In the genomic region with DNA sequence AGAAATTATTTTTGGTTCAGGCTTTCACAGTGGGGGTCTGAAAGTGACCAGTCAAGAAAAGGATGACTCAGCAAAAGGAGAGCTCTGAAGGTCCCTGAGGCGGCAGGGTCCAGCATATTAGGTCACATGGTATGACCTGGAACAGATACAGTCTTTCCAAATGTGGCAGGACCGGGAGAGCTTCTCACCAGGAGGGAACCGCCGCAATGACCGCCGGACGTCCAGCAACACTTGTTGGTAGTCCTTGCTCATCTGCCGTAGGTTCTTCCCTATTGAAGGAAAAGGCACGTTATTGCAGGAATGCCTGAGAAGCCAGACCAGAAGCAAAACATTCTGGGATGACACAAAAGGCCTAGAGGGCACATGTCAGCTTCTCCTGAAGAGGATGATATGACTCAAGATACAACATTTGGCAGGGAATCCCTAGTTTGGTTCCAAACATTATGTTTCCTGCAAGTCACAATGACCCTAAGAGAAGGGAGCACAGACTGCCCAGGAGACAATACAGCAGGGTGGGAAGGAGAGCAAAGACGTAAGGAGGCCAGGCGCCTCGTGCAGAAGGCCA, we compare ENCODE assay signal across 15 cellular contexts. TPM values are rescaled to one million over a fixed set of nuclear protein-coding genes. Genes with fewer than 3 reads are reported as not detected.
DNase-seq lines count a peak whose midpoint lies in the region; ATAC-seq and TF ChIP-seq lines count a peak whose summit lies in the region.
"Had no signal": no experiment of that assay in that cellular context is flagged by ENCODE, and none has a peak within 500 bp of the region (broad histone marks: within the 10 kb centered on the region; RNA-seq: fewer than 3 reads in every experiment).

No MANE protein-coding gene starts in this region.

- CTCF ChIA-PET in WTC11 (lab: Charles Lee), result interaction anchor here (0.8 to 1.6 kb wide), 4 partner anchors 13 to 294 kb away, joined by 3 to 4 read pairs (median 3); no protein-coding TSS in a partner anchor

- H3K9me3 Mint-ChIP-seq in WTC11 (no peaks in the 10 kb centered on the region), neural crest cell (no peaks in the 10 kb centered on the region)
- H3K9me3 Mint-ChIP-seq: activated CD4-positive, alpha-beta T cell treated with anti-CD3 and anti-CD28 coated beads, Interleukin-2, amount 10 ng/mL, durations not matched to agents 24 days and 14 days; CD8-positive, alpha-beta memory T cell had no signal

- POLR2A ChIA-PET in WTC11 (lab: Charles Lee), result no interaction called here

- H3K4me1 Mint-ChIP-seq in WTC11, result peaks cover 7% of the 10 kb centered on the region; the same call in 1 of the 2 replicates
- peaks cover 16% of the 10 kb centered on the region for H3K4me1 Mint-ChIP-seq in neural crest cell

- H3K27ac Mint-ChIP-seq in WTC11, result peak overlapping the region; percentile 13; the same call in 1 of the 2 replicates
- H3K27ac Mint-ChIP-seq in neural crest cell (ENCODE audit: unreplicated experiment), result peak overlapping the region; percentile 83
- H3K27ac Mint-ChIP-seq: activated CD4-positive, alpha-beta T cell treated with anti-CD3 and anti-CD28 coated beads, Interleukin-2, amount 10 ng/mL, durations not matched to agents 24 days and 14 days; activated naive CD8-positive, alpha-beta T cell had no signal

- TF ChIP-seq CTCF in WTC11 (IDR thresholded peaks at IDR 0.05), result no peak
- TF ChIP-seq CTCF in neural crest cell (conservative IDR thresholded peaks at IDR 0.05), result no peak

- peaks cover 48% of the 10 kb centered on the region for H3K36me3 Mint-ChIP-seq in WTC11
- peaks cover 6% of the 10 kb centered on the region for H3K36me3 Mint-ChIP-seq in neural crest cell (ENCODE audit: low read depth)

- H3K27me3 Mint-ChIP-seq in WTC11 (ENCODE audit: low read depth) (no peaks in the 10 kb centered on the region), neural crest cell (ENCODE audit: low read depth) (no peaks in the 10 kb centered on the region)
- H3K27me3 Mint-ChIP-seq: activated CD4-positive, alpha-beta T cell treated with anti-CD3 and anti-CD28 coated beads, Interleukin-2, amount 10 ng/mL, durations not matched to agents 24 days and 14 days; activated naive CD8-positive, alpha-beta T cell; CD8-positive, alpha-beta memory T cell had no signal

- ATAC-seq in WTC11, result no peak
- ATAC-seq in HG02840 (IDR thresholded peaks at IDR 0.05; ENCODE audit: low FRiP score, unreplicated experiment), result no peak
- ATAC-seq in GM21447 (IDR thresholded peaks at IDR 0.05; ENCODE audit: unreplicated experiment), result no peak
- ATAC-seq: GM12878 had no signal

- DNase-seq in EH (ENCODE audit: low read depth) (peak; percentile 97), WTC11 (ENCODE audit: low spot score) (no peak), fibroblast of gingiva (ENCODE audit: low read depth) (peak; percentile 66), neural crest cell (ENCODE audit: low read depth, low spot score) (no peak), SIG-M5 (lab: John Stamatoyannopoulos, UW) (no peak), DMS53 (lab: John Stamatoyannopoulos, UW) (no peak)
- DNase-seq: activated CD4-positive, alpha-beta T cell treated with anti-CD3 and anti-CD28 coated beads, Interleukin-2, amount 10 ng/mL, durations not matched to agents 24 days and 14 days; CD8-positive, alpha-beta memory T cell; NCI-H1092 treated with DMSO at 0.1 percent for 48 hours; NCI-H524 treated with DMSO at 0.1 percent for 48 hours; tibial artery had no signal

- H3K4me3 Mint-ChIP-seq in WTC11 (no peak overlapping the region), neural crest cell (no peak overlapping the region)
- H3K4me3 Mint-ChIP-seq: activated CD4-positive, alpha-beta T cell treated with anti-CD3 and anti-CD28 coated beads, Interleukin-2, amount 10 ng/mL, durations not matched to agents 24 days and 14 days; activated naive CD8-positive, alpha-beta T cell; CD8-positive, alpha-beta memory T cell had no signal

TF ChIP-seq in WTC11, 78 proteins besides CTCF, POLR2A, EP300 and RAD21:
- TF ChIP-seq CBFB (CRISPR knock-in tag; IDR thresholded peaks at IDR 0.05; ENCODE audit: low read depth), result no peak
- no peak for TF ChIP-seq ZNF121 (CRISPR knock-in tag; IDR thresholded peaks at IDR 0.05)
- no peak for TF ChIP-seq JAZF1 (CRISPR knock-in tag; IDR thresholded peaks at IDR 0.05)

RNA-seq across cellular contexts. Expression of a gene that starts 17.4 kb away (rescaled TPM):
- 14.6 to 15.6 TPM (median 15.4 TPM) in 3 replicates for total RNA-seq in WTC11 (2021)
- 30.4 and 33.3 TPM in 2 replicates for total RNA-seq in neural crest cell

RNA-seq across cellular contexts. Expression of a gene that starts 36.8 kb away (rescaled TPM):
- total RNA-seq in WTC11 (2021) (65.0 to 75.2 TPM (median 69.5 TPM) in 3 replicates), neural crest cell (62.4 and 65.2 TPM in 2 replicates)

Comparison
In these comparisons a context has a peak if more than half of its experiments do, and no peak if none do; other contexts are left out.
1. DNase-seq: peak in EH (single experiment) and fibroblast of gingiva (single experiment); none in WTC11 (single experiment), neural crest cell (single experiment), SIG-M5 (single experiment) and DMS53 (single experiment).